ENCODE assay signal across 29 cellular contexts in the genomic region with DNA sequence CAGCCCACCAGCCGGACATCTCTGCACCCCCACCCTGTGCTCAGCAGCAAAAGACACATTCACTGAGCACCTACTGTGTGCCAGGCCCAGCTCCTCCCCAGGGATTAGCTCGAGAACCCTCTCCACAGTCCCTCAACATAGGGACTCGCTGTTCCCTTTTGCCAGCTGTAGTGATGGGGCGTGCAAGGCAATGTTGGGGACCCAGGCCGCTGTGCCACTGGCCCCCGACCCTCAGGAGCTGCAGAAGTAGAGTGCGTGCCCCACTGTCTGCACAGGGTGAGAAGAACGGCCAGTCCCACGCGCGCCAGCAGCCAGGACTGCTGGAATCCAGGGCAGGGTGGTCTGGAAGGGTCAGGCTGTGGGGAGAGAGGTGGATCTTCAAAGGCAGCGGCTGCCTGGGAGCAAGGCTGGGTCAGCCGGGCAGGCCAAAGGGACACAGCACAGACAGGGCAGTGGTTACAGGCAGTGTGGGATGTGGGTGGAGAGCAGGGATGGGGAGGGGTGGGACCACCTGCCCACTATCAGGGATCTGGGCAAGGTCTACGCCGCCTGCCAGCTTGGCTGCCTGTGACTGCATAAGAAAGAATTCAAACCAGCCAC.
DNase-seq lines count a peak whose midpoint lies in the region; TF ChIP-seq lines count a peak whose summit lies in the region.
"Had no signal": no experiment of that assay in that cellular context is flagged by ENCODE, and none has a peak within 500 bp of the region (broad histone marks: within the 10 kb centered on the region; RNA-seq: fewer than 3 reads in every experiment).

No MANE protein-coding gene starts in this region.

- peak overlapping the region; percentile 91 for H2BK15ac ChIP-seq in neuronal stem cell (ENCODE audit: low read length)

- no peaks in the 10 kb centered on the region for H3K9me2 ChIP-seq in PC-9 (ENCODE audit: insufficient read depth)

- no peaks in the 10 kb centered on the region for H4K20me1 ChIP-seq in PC-9 (ENCODE audit: insufficient read depth)
- H4K20me1 ChIP-seq in mammary epithelial cell (ENCODE audit: insufficient read depth, low read length) = no peaks in the 10 kb centered on the region

- POLR2A ChIA-PET in PC-9 (lab: Charles Lee; ENCODE audit: unreplicated experiment) = interaction anchor here (0.5 kb wide), 1 partner anchor 104 kb away, joined by 3 read pairs; no protein-coding TSS in a partner anchor

- no peak overlapping the region for H4K91ac ChIP-seq in neuronal stem cell (ENCODE audit: low read depth, low read length, poor library complexity)

- in situ Hi-C loops in mammary epithelial cell (cut with MboI; ENCODE audit: low sequenced_read_pairs in 2 of 2) = no loop called here

- H3K27ac ChIP-seq in C4-2B (peak overlapping the region; percentile 93), PC-9 (no peak overlapping the region; the same call in 1 of the 2 replicates), endodermal cell (ENCODE audit: low read depth, low read length) (no peak overlapping the region), neuronal stem cell (replicated peaks; ENCODE audit: low read length) (no peak overlapping the region), mammary epithelial cell (ENCODE audit: insufficient read depth, low read depth, low read length) (no peak overlapping the region)
- H3K27ac ChIP-seq: esophagus squamous epithelium, tibial nerve had no signal

- peaks cover 4% of the 10 kb centered on the region for H3K79me1 ChIP-seq in neuronal stem cell (ENCODE audit: low read depth, low read length)

- dilution Hi-C loops in mammary epithelial cell (cut with HindIII; ENCODE audit: low sequenced_read_pairs) = no loop called here

- no peak overlapping the region for H2AFZ ChIP-seq in PC-9
- no peak overlapping the region for H2AFZ ChIP-seq in neuronal stem cell (ENCODE audit: low read length)
- no peak overlapping the region for H2AFZ ChIP-seq in mammary epithelial cell (ENCODE audit: low read depth, low read length)

- no peak overlapping the region for H2BK120ac ChIP-seq in neuronal stem cell (ENCODE audit: low read depth, low read length)

- H3K4me2 ChIP-seq in PC-9 (peak overlapping the region; percentile 77), neuronal stem cell (ENCODE audit: insufficient read depth, low read length, poor library complexity, severe bottlenecking) (no peak overlapping the region), mammary epithelial cell (ENCODE audit: insufficient read depth, low read depth, low read length) (no peak overlapping the region)

- H3K36me3 ChIP-seq in PC-9 (ENCODE audit: low read depth) = no peaks in the 10 kb centered on the region
- H3K36me3 ChIP-seq in endodermal cell (ENCODE audit: control insufficient read depth, insufficient read depth, low read length) = no peaks in the 10 kb centered on the region
- H3K36me3 ChIP-seq in neuronal stem cell (replicated peaks in 1 of 2; ENCODE audit: control insufficient read depth in 2 of 2, insufficient read depth in 2 of 2, low read length in 2 of 2) = no peaks in the 10 kb centered on the region
- no peaks in the 10 kb centered on the region for H3K36me3 ChIP-seq in mammary epithelial cell (ENCODE audit: insufficient read depth, low read length)
- H3K36me3 ChIP-seq: ascending aorta, esophagus squamous epithelium, neutrophil, tibial nerve had no signal

- H3K9me3 ChIP-seq in PC-9 (ENCODE audit: insufficient read depth, low read depth) (no peaks in the 10 kb centered on the region), endodermal cell (ENCODE audit: control insufficient read depth, low read length) (no peaks in the 10 kb centered on the region), neuronal stem cell (replicated peaks in 1 of 2; ENCODE audit: control insufficient read depth in 2 of 2, insufficient read depth in 1 of 2, low read depth in 1 of 2, low read length in 2 of 2) (peaks cover 0 to 6% of the 10 kb centered on the region in 2 donors), mammary epithelial cell (replicated peaks; ENCODE audit: insufficient read depth, low read length) (no peaks in the 10 kb centered on the region)
- H3K9me3 ChIP-seq: ascending aorta, esophagus squamous epithelium, neutrophil, tibial nerve had no signal

- TF ChIP-seq CTCF in C4-2B (conservative IDR thresholded peaks at IDR 0.05) (no peak), PC-9 (conservative IDR thresholded peaks at IDR 0.05) (no peak), endodermal cell (conservative IDR thresholded peaks at IDR 0.05) (no peak), mammary epithelial cell (conservative IDR thresholded peaks at IDR 0.05 in 1 of 2, IDR thresholded peaks at IDR 0.05 in 1 of 2; ENCODE audit: extremely low read depth in 1 of 2, insufficient read depth in 1 of 2, low read depth in 1 of 2, low read length in 2 of 2) (no peak)

- H3K27me3 Mint-ChIP-seq in endodermal cell (ENCODE audit: insufficient read depth) = no peaks in the 10 kb centered on the region
- H3K27me3 Mint-ChIP-seq: activated CD8-positive, alpha-beta memory T cell treated with anti-CD3 and anti-CD28 coated beads, Interleukin-2, amount 10 ng/mL, durations not matched to agents 7 days and 5 days had no signal

- BruUV-seq in PC-9 (replicated peaks; lab: Mats Ljungman, UMichigan) (no TSS peak), mammary epithelial cell (replicated peaks; lab: Mats Ljungman, UMichigan) (no TSS peak)

- H3K4me1 ChIP-seq in PC-9 (replicated peaks; ENCODE audit: insufficient read depth) (peaks cover 50% of the 10 kb centered on the region), endodermal cell (ENCODE audit: control insufficient read depth, insufficient read depth, low read length) (peaks cover 12% of the 10 kb centered on the region), neuronal stem cell (ENCODE audit: control insufficient read depth in 2 of 2, insufficient read depth in 1 of 2, low read depth in 1 of 2, low read length in 2 of 2) (peaks cover 26 to 57% of the 10 kb centered on the region in 2 donors), mammary epithelial cell (ENCODE audit: insufficient read depth, low read length) (peaks cover 33% of the 10 kb centered on the region)

- no peaks in the 10 kb centered on the region for H3K9me3 Mint-ChIP-seq in endodermal cell
- H3K9me3 Mint-ChIP-seq: activated naive CD8-positive, alpha-beta T cell treated with anti-CD3 and anti-CD28 coated beads, Interleukin-2, amount 10 ng/mL, durations not matched to agents 7 days and 5 days; activated T-cell treated with anti-CD3 and anti-CD28 coated beads, Interleukin-2, amount 50 U/mL, for 4 hours; HFFc6; T-helper 1 cell treated with Interleukin-12 subunit alpha and Interleukin-12 subunit beta and Interleukin-4 antibody, amounts not matched to agents 30 μg/mL and 1 μg/mL, for 36 hours had no signal

- no peak for DNase-seq in PC-9
- no peak for DNase-seq in endodermal cell
- DNase-seq in neuronal stem cell (ENCODE audit: low spot score) = no peak
- no peak for DNase-seq in MV-4-11 (lab: John Stamatoyannopoulos, UW)
- no peak for DNase-seq in medulla oblongata (ENCODE audit: extremely low spot score)
- no peak for DNase-seq in mammary epithelial cell
- no peak for DNase-seq in NCI-H2081 treated with DMSO at 0.1 percent for 48 hours (lab: John Stamatoyannopoulos, UW)
- DNase-seq: activated CD4-positive, alpha-beta T cell treated with anti-CD3 and anti-CD28 coated beads, Interleukin-2, amount 50 U/mL, for 4 hours; activated CD8-positive, alpha-beta memory T cell treated with anti-CD3 and anti-CD28 coated beads, Interleukin-2, amount 10 ng/mL, durations not matched to agents 7 days and 5 days; activated gamma-delta T cell treated with Interleukin-2 at 50 U/mL for 16 hours; activated naive CD8-positive, alpha-beta T cell treated with anti-CD3 and anti-CD28 coated beads, Interleukin-2, amount 10 ng/mL, durations not matched to agents 7 days and 5 days; activated T-cell treated with anti-CD3 and anti-CD28 coated beads, Interleukin-2, amount 50 U/mL, for 4 hours; C1 segment of cervical spinal cord; central memory CD4-positive, alpha-beta T cell; COR-L47; DMS53; esophagus squamous epithelium; foreskin melanocyte; HFFc6; NCI-H1048; NCI-H1694 treated with DMSO at 0.1 percent for 48 hours; NCI-H510A; right cardiac atrium; stimulated activated CD4-positive, alpha-beta T cell treated with anti-CD3 and anti-CD28 coated beads, Interleukin-4, amount 100 ng/mL, for 1 hour had no signal

- H3K18ac ChIP-seq in neuronal stem cell (ENCODE audit: low read length) = peak overlapping the region; percentile 91

- H3K4me3 ChIP-seq in PC-9 (no peak overlapping the region), endodermal cell (ENCODE audit: low read length) (no peak overlapping the region), neuronal stem cell (ENCODE audit: low read length in 2 of 2) (no peak overlapping the region), mammary epithelial cell (replicated peaks in 1 of 3; ENCODE audit: insufficient read depth in 1 of 3, low read depth in 2 of 3, low read length in 3 of 3) (no peak overlapping the region)
- H3K4me3 ChIP-seq: ascending aorta, esophagus squamous epithelium, tibial nerve had no signal

- no peaks in the 10 kb centered on the region for H3K27me3 ChIP-seq in PC-9 (ENCODE audit: insufficient read depth, low read depth)
- no peaks in the 10 kb centered on the region for H3K27me3 ChIP-seq in endodermal cell (ENCODE audit: control insufficient read depth, insufficient read depth, low read length, poor library complexity, severe bottlenecking)
- H3K27me3 ChIP-seq in neuronal stem cell (ENCODE audit: control insufficient read depth in 3 of 3, insufficient read depth in 3 of 3, low read depth in 1 of 3, low read length in 3 of 3) = peaks cover 0 to 37% (median 6%) of the 10 kb centered on the region in 3 experiments
- no peaks in the 10 kb centered on the region for H3K27me3 ChIP-seq in mammary epithelial cell (ENCODE audit: insufficient read depth, low read length)
- H3K27me3 ChIP-seq: ascending aorta, esophagus squamous epithelium, neutrophil, tibial nerve had no signal

- peak overlapping the region; percentile 48 for H3K27ac Mint-ChIP-seq in endodermal cell
- H3K27ac Mint-ChIP-seq: activated CD8-positive, alpha-beta memory T cell treated with anti-CD3 and anti-CD28 coated beads, Interleukin-2, amount 10 ng/mL, durations not matched to agents 7 days and 5 days; activated naive CD8-positive, alpha-beta T cell treated with anti-CD3 and anti-CD28 coated beads, Interleukin-2, amount 10 ng/mL, durations not matched to agents 7 days and 5 days; HFFc6; T-helper 1 cell treated with Interleukin-12 subunit alpha and Interleukin-12 subunit beta and Interleukin-4 antibody, amounts not matched to agents 30 μg/mL and 1 μg/mL, for 36 hours had no signal

- H3K36me3 Mint-ChIP-seq in endodermal cell (ENCODE audit: low read depth) = no peaks in the 10 kb centered on the region
- H3K36me3 Mint-ChIP-seq: activated CD8-positive, alpha-beta memory T cell treated with anti-CD3 and anti-CD28 coated beads, Interleukin-2, amount 10 ng/mL, durations not matched to agents 7 days and 5 days; activated naive CD8-positive, alpha-beta T cell treated with anti-CD3 and anti-CD28 coated beads, Interleukin-2, amount 10 ng/mL, durations not matched to agents 7 days and 5 days had no signal

- intact Hi-C loops in PC-9 (cut with micrococcal nuclease; ENCODE audit: unreplicated experiment) (no loop called here), mammary epithelial cell (cut with micrococcal nuclease) (no loop called here)

- peak overlapping the region; percentile 78 for H3K14ac ChIP-seq in neuronal stem cell (ENCODE audit: low read length)

- peaks cover 42% of the 10 kb centered on the region for H3F3A ChIP-seq in PC-9 (ENCODE audit: insufficient read depth, low read depth)

- H2BK5ac ChIP-seq in neuronal stem cell (ENCODE audit: low read length) = peak overlapping the region; percentile 75

- no peak overlapping the region for H3K4me3 Mint-ChIP-seq in endodermal cell
- H3K4me3 Mint-ChIP-seq: activated CD8-positive, alpha-beta memory T cell treated with anti-CD3 and anti-CD28 coated beads, Interleukin-2, amount 10 ng/mL, durations not matched to agents 7 days and 5 days; activated naive CD8-positive, alpha-beta T cell treated with anti-CD3 and anti-CD28 coated beads, Interleukin-2, amount 10 ng/mL, durations not matched to agents 7 days and 5 days; activated T-cell treated with anti-CD3 and anti-CD28 coated beads, Interleukin-2, amount 50 U/mL, for 4 hours; HFFc6; T-helper 1 cell treated with Interleukin-12 subunit alpha and Interleukin-12 subunit beta and Interleukin-4 antibody, amounts not matched to agents 30 μg/mL and 1 μg/mL, for 36 hours had no signal

- no peak overlapping the region for H3K4ac ChIP-seq in neuronal stem cell (ENCODE audit: low read length)

- H3K79me2 ChIP-seq in PC-9 (ENCODE audit: low read depth) (peaks cover 8% of the 10 kb centered on the region; the same call in 1 of the 2 replicates), mammary epithelial cell (ENCODE audit: insufficient read depth, low read length) (no peaks in the 10 kb centered on the region)

- H4K8ac ChIP-seq in neuronal stem cell (ENCODE audit: low read depth, low read length) = peak overlapping the region; percentile 17

- CTCF ChIA-PET in PC-9 (lab: Charles Lee) (interaction anchor here (0.6 kb wide), 1 partner anchor 27 kb away, joined by 6 read pairs; no protein-coding TSS in a partner anchor), mammary epithelial cell (lab: Charles Lee; ENCODE audit: low non-redundant PET) (no interaction called here)

- 92 to 93% methylated on average over 10 to 15 of the region's 15 CpGs for WGBS in endodermal cell (ENCODE audit: insufficient coverage in 1 of 2, insufficient read length in 1 of 2), 2 experiments
- no CpG with 5 or more reads among the region's 15 CpGs for WGBS in neuronal stem cell (ENCODE audit: extremely low coverage in 2 of 2, insufficient read length in 2 of 2, insufficient replicate concordance in 1 of 2), 2 donors
- WGBS in mammary epithelial cell (ENCODE audit: low coverage, missing lambda C conversion rate) = 98% methylated on average over 13 of the region's 15 CpGs

- peak overlapping the region; percentile 93 for H2AK5ac ChIP-seq in neuronal stem cell (ENCODE audit: low read depth, low read length)

- H3K4me1 Mint-ChIP-seq in endodermal cell = peaks cover 19% of the 10 kb centered on the region
- H3K4me1 Mint-ChIP-seq: activated CD8-positive, alpha-beta memory T cell treated with anti-CD3 and anti-CD28 coated beads, Interleukin-2, amount 10 ng/mL, durations not matched to agents 7 days and 5 days had no signal

- H2BK12ac ChIP-seq in neuronal stem cell (ENCODE audit: low read length) = peak overlapping the region; percentile 36

- H3K23ac ChIP-seq in neuronal stem cell (ENCODE audit: low read depth, low read length, poor library complexity) = peak overlapping the region; percentile 51

- H3K9ac ChIP-seq in endodermal cell (ENCODE audit: extremely low read depth, low read length, poor library complexity, severe bottlenecking) = no peak overlapping the region
- peak overlapping the region; percentile 68 for H3K9ac ChIP-seq in neuronal stem cell (ENCODE audit: low read depth, low read length, poor library complexity)
- H3K9ac ChIP-seq in mammary epithelial cell (ENCODE audit: insufficient read depth, low read length) = no peak overlapping the region
